In genomic region chr7:137900137-137900536, GRCh38 we compare ENCODE assay signal across 16 cellular contexts. TPM values are rescaled to one million over a fixed set of nuclear protein-coding genes. Genes with fewer than 3 reads are reported as not detected.
DNase-seq lines count a peak whose midpoint lies in the region; ATAC-seq and TF ChIP-seq lines count a peak whose summit lies in the region.
"Had no signal": no experiment of that assay in that cellular context is flagged by ENCODE, and none has a peak within 500 bp of the region (broad histone marks: within the 10 kb centered on the region; RNA-seq: fewer than 3 reads in every experiment).

No MANE protein-coding gene starts in this region.

- ATAC-seq in right cardiac atrium: peak; percentile 5 to 37
- ATAC-seq in activated CD8-positive, alpha-beta memory T cell treated with anti-CD3 and anti-CD28 coated beads, Interleukin-2, amount 10 ng/mL, durations not matched to agents 7 days and 5 days: no peak

- H3K9me3 ChIP-seq in adipocyte (ENCODE audit: control insufficient read depth, low read length) (no peaks in the 10 kb centered on the region), right cardiac atrium (ENCODE audit: control insufficient read depth, low read length) (no peaks in the 10 kb centered on the region)
- H3K9me3 ChIP-seq: BE2C had no signal

- TF ChIP-seq CTCF in HL-60 (IDR thresholded peaks at IDR 0.05; ENCODE audit: insufficient read depth, low read length): no peak

- CTCF ChIA-PET in activated naive CD4-positive, alpha-beta T cell treated with anti-CD3 and anti-CD28 coated beads, Interleukin-2, amount 10 ng/mL, durations not matched to agents 7 days and 5 days (lab: Charles Lee): interaction anchor here (0.5 to 9.2 kb wide), 11 partner anchors 10 to 838 kb away, joined by 3 to 266 read pairs (median 4); partner anchors contain the start of gene CREB3L2
- CTCF ChIA-PET in activated CD8-positive, alpha-beta memory T cell treated with anti-CD3 and anti-CD28 coated beads, Interleukin-2, amount 10 ng/mL, durations not matched to agents 7 days and 5 days (lab: Charles Lee): interaction anchor here (0.8 to 8.8 kb wide), 8 partner anchors 9 to 246 kb away, joined by 3 to 256 read pairs (median 4); partner anchors contain the start of gene CREB3L2

- H3K4me1 ChIP-seq in adipocyte (ENCODE audit: control insufficient read depth, insufficient read depth, low read length) (peaks cover 18% of the 10 kb centered on the region), right cardiac atrium (ENCODE audit: control insufficient read depth, insufficient read depth, low read length) (peaks cover 3% of the 10 kb centered on the region)

- H3K9me3 Mint-ChIP-seq in activated naive CD4-positive, alpha-beta T cell treated with anti-CD3 and anti-CD28 coated beads, Interleukin-2, amount 10 ng/mL, durations not matched to agents 7 days and 5 days: no peaks in the 10 kb centered on the region
- no peaks in the 10 kb centered on the region for H3K9me3 Mint-ChIP-seq in activated CD8-positive, alpha-beta memory T cell treated with anti-CD3 and anti-CD28 coated beads, Interleukin-2, amount 10 ng/mL, durations not matched to agents 7 days and 5 days (ENCODE audit: low read depth)

- no peak overlapping the region for H3K4me3 Mint-ChIP-seq in activated naive CD4-positive, alpha-beta T cell treated with anti-CD3 and anti-CD28 coated beads, Interleukin-2, amount 10 ng/mL, durations not matched to agents 7 days and 5 days
- no peak overlapping the region for H3K4me3 Mint-ChIP-seq in activated CD8-positive, alpha-beta memory T cell treated with anti-CD3 and anti-CD28 coated beads, Interleukin-2, amount 10 ng/mL, durations not matched to agents 7 days and 5 days

- peaks cover 24% of the 10 kb centered on the region for H3K36me3 Mint-ChIP-seq in activated naive CD4-positive, alpha-beta T cell treated with anti-CD3 and anti-CD28 coated beads, Interleukin-2, amount 10 ng/mL, durations not matched to agents 7 days and 5 days
- peaks cover 19% of the 10 kb centered on the region for H3K36me3 Mint-ChIP-seq in activated CD8-positive, alpha-beta memory T cell treated with anti-CD3 and anti-CD28 coated beads, Interleukin-2, amount 10 ng/mL, durations not matched to agents 7 days and 5 days

- no peak for DNase-seq in activated naive CD4-positive, alpha-beta T cell treated with anti-CD3 and anti-CD28 coated beads, Interleukin-2, amount 10 ng/mL, durations not matched to agents 7 days and 5 days
- DNase-seq in activated naive CD4-positive, alpha-beta T cell (lab: John Stamatoyannopoulos, UW): no peak
- DNase-seq in HL-60 (ENCODE audit: low read depth in 1 of 2, low spot score in 1 of 2) (no peak), adipocyte (ENCODE audit: low read depth) (no peak), right cardiac atrium (no peak), COR-L47 (lab: John Stamatoyannopoulos, UW) (no peak), NCI-H774 (lab: John Stamatoyannopoulos, UW) (no peak)
- DNase-seq in activated CD8-positive, alpha-beta memory T cell treated with anti-CD3 and anti-CD28 coated beads, Interleukin-2, amount 10 ng/mL, durations not matched to agents 7 days and 5 days: no peak
- DNase-seq: DND-41; NCI-H187; NCI-H2171; NCI-H446; NCI-H69; NK-92 treated with Interleukin-12 subunit alpha and Interleukin-12 subunit beta, amount 100 ng/mL, for 24 hours had no signal

- no peaks in the 10 kb centered on the region for H3K27me3 ChIP-seq in HL-60 (ENCODE audit: insufficient read depth, poor library complexity, severe bottlenecking)
- no peaks in the 10 kb centered on the region for H3K27me3 ChIP-seq in adipocyte (replicated peaks; ENCODE audit: control insufficient read depth, insufficient read depth, low read length)
- H3K27me3 ChIP-seq in right cardiac atrium (ENCODE audit: control insufficient read depth, insufficient read depth): no peaks in the 10 kb centered on the region
- H3K27me3 ChIP-seq: BE2C had no signal

- H3K36me3 ChIP-seq in adipocyte (ENCODE audit: control insufficient read depth, insufficient read depth, low read length, severe bottlenecking): peaks cover 73% of the 10 kb centered on the region

- H3K4me3 ChIP-seq in HL-60 (replicated peaks; ENCODE audit: insufficient read depth, low read length) (no peak overlapping the region), adipocyte (ENCODE audit: low read length) (no peak overlapping the region), right cardiac atrium (ENCODE audit: low read length) (no peak overlapping the region)

- H3K4me1 Mint-ChIP-seq in activated naive CD4-positive, alpha-beta T cell treated with anti-CD3 and anti-CD28 coated beads, Interleukin-2, amount 10 ng/mL, durations not matched to agents 7 days and 5 days: peaks cover 28% of the 10 kb centered on the region
- H3K4me1 Mint-ChIP-seq in activated CD8-positive, alpha-beta memory T cell treated with anti-CD3 and anti-CD28 coated beads, Interleukin-2, amount 10 ng/mL, durations not matched to agents 7 days and 5 days: peaks cover 36% of the 10 kb centered on the region

- intact Hi-C loops in right cardiac atrium (cut with DNase I): loop anchor here in 1 of 4 donors (5.0 kb wide), 1 partner anchor 243 kb away; no protein-coding TSS in a partner anchor

- H3K27me3 Mint-ChIP-seq in activated naive CD4-positive, alpha-beta T cell treated with anti-CD3 and anti-CD28 coated beads, Interleukin-2, amount 10 ng/mL, durations not matched to agents 7 days and 5 days: no peaks in the 10 kb centered on the region
- H3K27me3 Mint-ChIP-seq in activated CD8-positive, alpha-beta memory T cell treated with anti-CD3 and anti-CD28 coated beads, Interleukin-2, amount 10 ng/mL, durations not matched to agents 7 days and 5 days: no peaks in the 10 kb centered on the region

- H3K27ac Mint-ChIP-seq in activated naive CD4-positive, alpha-beta T cell treated with anti-CD3 and anti-CD28 coated beads, Interleukin-2, amount 10 ng/mL, durations not matched to agents 7 days and 5 days: peak overlapping the region; percentile 50
- no peak overlapping the region for H3K27ac Mint-ChIP-seq in activated CD8-positive, alpha-beta memory T cell treated with anti-CD3 and anti-CD28 coated beads, Interleukin-2, amount 10 ng/mL, durations not matched to agents 7 days and 5 days

- H3K27ac ChIP-seq in HL-60 (replicated peaks): peak overlapping the region; percentile 71
- H3K27ac ChIP-seq in right cardiac atrium (ENCODE audit: low read length): peak overlapping the region; percentile 77
- H3K27ac ChIP-seq: 22Rv1 had no signal

- peak overlapping the region; percentile 71 for H3K9ac ChIP-seq in adipocyte (ENCODE audit: low read length)

- 65% methylated on average over 4 of the region's 4 CpGs for WGBS in right cardiac atrium

RNA-seq across cellular contexts. Expression of gene DGKI, which starts 53.4 kb away (rescaled TPM):
- total RNA-seq in right cardiac atrium: 10 to 100 TPM in 2 of 4 donors, 1 to 10 TPM in 2; 7.6 to 14.9 (median 9.0) TPM
- polyA plus RNA-seq in right cardiac atrium: 2.1 TPM
- total RNA-seq in activated CD8-positive, alpha-beta memory T cell treated with anti-CD3 and anti-CD28 coated beads, Interleukin-2, amount 10 ng/mL, durations not matched to agents 7 days and 5 days: 1 to 10 TPM in 1 of 2 experiments, not detected in 1; 2.2 TPM
